Comparison of ENCODE assay signal across 18 cellular contexts in the genomic region with DNA sequence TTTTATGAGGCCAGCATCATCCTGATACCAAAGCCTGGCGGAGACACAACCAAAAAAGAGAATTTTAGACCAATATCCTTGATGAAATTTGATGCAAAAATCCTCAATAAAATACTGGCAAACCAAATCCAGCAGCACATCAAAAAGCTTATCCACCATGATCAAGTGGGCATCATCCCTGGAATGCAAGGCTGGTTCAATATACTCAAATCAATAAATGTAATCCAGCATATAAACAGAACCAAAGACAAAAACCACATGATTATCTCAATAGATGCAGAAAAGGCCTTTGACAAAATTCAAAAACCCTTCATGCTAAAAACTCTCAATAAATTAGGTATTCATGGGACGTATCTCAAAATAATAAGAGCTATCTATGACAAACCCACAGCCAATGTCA. TPM values are rescaled to one million over a fixed set of nuclear protein-coding genes. Genes with fewer than 3 reads are reported as not detected.
"Had no signal": no experiment of that assay in that cellular context is flagged by ENCODE, and none has a peak within 500 bp of the region (broad histone marks: within the 10 kb centered on the region; RNA-seq: fewer than 3 reads in every experiment).

No MANE protein-coding gene starts in this region.

RNA-seq across cellular contexts. Expression of a gene that starts 48.2 kb away (rescaled TPM):
- total RNA-seq: hepatocyte; kidney; kidney epithelial cell; left cardiac atrium; left colon; left ventricle myocardium inferior; left ventricle myocardium superior; liver; lower leg skin; lung microvascular endothelial cell; mammary epithelial cell; mesenteric fat pad; mesothelial cell of epicardium; mucosa of descending colon; myocyte; naive thymus-derived CD4-positive, alpha-beta T cell had no signal
- polyA plus RNA-seq: hepatocyte; immature natural killer cell; keratinocyte; mammary epithelial cell; naive thymus-derived CD4-positive, alpha-beta T cell had no signal
